ENCODE assay signal across 18 cellular contexts in the genomic region with DNA sequence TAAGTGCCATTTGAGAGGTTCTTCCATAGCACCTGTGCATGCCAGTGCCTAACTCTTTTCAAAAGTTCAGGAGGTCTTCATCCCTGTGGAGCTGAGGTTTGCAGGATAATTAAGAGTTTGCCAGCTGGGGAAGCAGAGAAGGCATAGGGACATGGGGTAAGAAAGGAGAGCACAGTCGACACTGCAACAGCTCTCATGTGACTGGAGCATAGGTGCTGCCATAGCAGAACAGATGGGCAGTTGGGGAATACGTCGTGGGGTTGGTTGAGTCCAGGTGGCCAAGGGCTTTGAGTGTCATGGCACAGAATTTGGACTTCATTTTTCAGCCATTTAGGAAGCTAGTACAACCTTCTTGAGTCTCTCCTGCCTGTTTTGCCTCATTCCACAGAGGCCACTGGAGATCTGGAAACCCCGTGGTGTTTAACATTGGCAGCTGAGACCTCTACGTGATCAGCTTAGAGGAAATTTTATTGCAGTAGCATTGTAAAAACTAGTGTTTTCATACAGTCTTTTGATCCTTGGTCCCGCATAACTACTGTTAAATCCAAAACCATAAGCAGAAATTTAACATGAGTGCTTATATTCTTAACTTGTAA.
A peak's percentile ranks its signal among the peaks of the same experiment; 100 is the strongest.
DNase-seq lines count a peak whose midpoint lies in the region; ATAC-seq and TF ChIP-seq lines count a peak whose summit lies in the region.
"Had no signal": no experiment of that assay in that cellular context is flagged by ENCODE, and none has a peak within 500 bp of the region (broad histone marks: within the 10 kb centered on the region; RNA-seq: fewer than 3 reads in every experiment).

No MANE protein-coding gene starts in this region.

- H3K9me3 Mint-ChIP-seq in H9: no peaks in the 10 kb centered on the region
- no peaks in the 10 kb centered on the region for H3K9me3 Mint-ChIP-seq in activated naive CD8-positive, alpha-beta T cell treated with anti-CD3 and anti-CD28 coated beads for 36 hours
- no peaks in the 10 kb centered on the region for H3K9me3 Mint-ChIP-seq in natural killer cell treated with Interleukin-12 subunit alpha and Interleukin-12 subunit beta and Interleukin-15 and Interleukin-18, amount 100 ng/mL, for 72 hours
- H3K9me3 Mint-ChIP-seq: IgD-negative memory B cell, T-cell had no signal

- H3K23me2 ChIP-seq in H9 (ENCODE audit: insufficient read length, low read depth, low read length, poor library complexity, severe bottlenecking): no peaks in the 10 kb centered on the region

- H3K4me1 ChIP-seq in H9 (ENCODE audit: insufficient read depth, low read length) (peaks cover 9% of the 10 kb centered on the region; the same call in 1 of the 2 replicates), trophoblast cell (ENCODE audit: control insufficient read depth in 1 of 2, insufficient read depth in 2 of 2, low read length in 2 of 2) (peaks cover 4 to 5% of the 10 kb centered on the region in 2 experiments)
- H3K4me1 ChIP-seq: BLaER1 treated with 17β-estradiol and CSF1 and Interleukin-3, amounts not matched to agents 10 nM and 100 nM; SJSA1 had no signal

- H3K18ac ChIP-seq in H9 (ENCODE audit: insufficient read length, low read depth, low read length): no peak overlapping the region
- H3K18ac ChIP-seq in trophoblast cell (ENCODE audit: low read length): peak overlapping the region; percentile 56

- no peak overlapping the region for H3K23ac ChIP-seq in H9 (ENCODE audit: insufficient read length, low read depth, low read length)
- no peak overlapping the region for H3K23ac ChIP-seq in trophoblast cell (ENCODE audit: low read length)

- no peak overlapping the region for H3K56ac ChIP-seq in H9 (ENCODE audit: insufficient read length, low read depth, low read length)

- whole genome bisulfite sequencing in H9 (ENCODE audit: extremely low coverage, insufficient read length, low lambda C conversion rate): no CpG with 5 or more reads among the region's 6 CpGs
- WGBS in trophoblast cell (ENCODE audit: extremely low coverage, insufficient coverage, insufficient read length): no CpG with 5 or more reads among the region's 6 CpGs

- H3K79me2 ChIP-seq in H9 (ENCODE audit: insufficient read depth, low read length) (peaks cover 7% of the 10 kb centered on the region; the same call in 1 of the 2 replicates), trophoblast cell (ENCODE audit: control insufficient read depth, insufficient read depth, low read length, poor library complexity) (peaks cover 6% of the 10 kb centered on the region)

- intact Hi-C loops in Right ventricle myocardium superior (cut with DNase I): no loop called here

- no peak overlapping the region for H3K14ac ChIP-seq in H9 (ENCODE audit: insufficient read depth, low read length)
- H3K14ac ChIP-seq in trophoblast cell (ENCODE audit: low read length): no peak overlapping the region

- peaks cover 2 to 4% of the 10 kb centered on the region in 2 experiments for H3K36me3 ChIP-seq in trophoblast cell (ENCODE audit: control insufficient read depth in 1 of 2, insufficient read depth in 2 of 2, low read length in 2 of 2)

- H3K4ac ChIP-seq in H9 (ENCODE audit: low read depth, low read length): no peak overlapping the region
- peak overlapping the region; percentile 90 for H3K4ac ChIP-seq in trophoblast cell (ENCODE audit: low read depth, low read length)

- H3K4me1 Mint-ChIP-seq in H9: peaks cover 42 to 52% of the 10 kb centered on the region in 2 experiments
- H3K4me1 Mint-ChIP-seq in activated naive CD8-positive, alpha-beta T cell treated with anti-CD3 and anti-CD28 coated beads for 36 hours: no peaks in the 10 kb centered on the region
- H3K4me1 Mint-ChIP-seq in natural killer cell treated with Interleukin-12 subunit alpha and Interleukin-12 subunit beta and Interleukin-15 and Interleukin-18, amount 100 ng/mL, for 72 hours (ENCODE audit: low read depth in 2 of 2): peaks cover 0 to 10% of the 10 kb centered on the region in 2 donors

- H3K9me3 ChIP-seq in H9 (ENCODE audit: control insufficient read depth, low read depth, low read length): no peaks in the 10 kb centered on the region
- no peaks in the 10 kb centered on the region for H3K9me3 ChIP-seq in trophoblast cell (ENCODE audit: insufficient read depth, low read depth, low read length)
- H3K9me3 ChIP-seq: BLaER1 treated with 17β-estradiol and CSF1 and Interleukin-3, amounts not matched to agents 10 nM and 100 nM; SJSA1 had no signal

- TF ChIP-seq CTCF in H9 (conservative IDR thresholded peaks at IDR 0.05) (no peak), coronary artery (IDR thresholded peaks at IDR 0.05) (no peak)

- H4K12ac ChIP-seq in trophoblast cell (ENCODE audit: low read depth, low read length): no peak overlapping the region

- no peak overlapping the region for H2BK20ac ChIP-seq in H9 (ENCODE audit: low read depth, low read length, poor library complexity, severe bottlenecking)

- ATAC-seq in natural killer cell treated with Interleukin-12 subunit alpha and Interleukin-12 subunit beta and Interleukin-15 and Interleukin-18, amount 100 ng/mL, for 72 hours: no peak
- ATAC-seq in Right ventricle myocardium superior (ENCODE audit: poor library complexity): no peak
- ATAC-seq: T-cell had no signal

- H3K27me3 ChIP-seq in H9 (ENCODE audit: insufficient read depth, low read length): no peaks in the 10 kb centered on the region
- H3K27me3 ChIP-seq in trophoblast cell (ENCODE audit: insufficient read depth, low read length): no peaks in the 10 kb centered on the region
- H3K27me3 ChIP-seq: BLaER1 treated with 17β-estradiol and CSF1 and Interleukin-3, amounts not matched to agents 10 nM and 100 nM; SJSA1 had no signal

- H2BK15ac ChIP-seq in H9 (ENCODE audit: low read depth, low read length): no peak overlapping the region

- H3K4me3 ChIP-seq in coronary artery (no peak overlapping the region), trophoblast cell (ENCODE audit: low read depth, low read length) (no peak overlapping the region)
- H3K4me3 ChIP-seq: BLaER1 treated with 17β-estradiol and CSF1 and Interleukin-3, amounts not matched to agents 10 nM and 100 nM; SJSA1 had no signal

- H3K36me3 Mint-ChIP-seq in H9 (ENCODE audit: insufficient read depth in 1 of 3, low read depth in 3 of 3): peaks cover 0 to 8% (median 4%) of the 10 kb centered on the region in 3 experiments; a peak in 2 of 7 replicates
- no peaks in the 10 kb centered on the region for H3K36me3 Mint-ChIP-seq in activated naive CD8-positive, alpha-beta T cell treated with anti-CD3 and anti-CD28 coated beads for 36 hours
- H3K36me3 Mint-ChIP-seq in natural killer cell treated with Interleukin-12 subunit alpha and Interleukin-12 subunit beta and Interleukin-15 and Interleukin-18, amount 100 ng/mL, for 72 hours: no peaks in the 10 kb centered on the region
- H3K36me3 Mint-ChIP-seq: T-cell had no signal

- H2AK5ac ChIP-seq in H9 (ENCODE audit: insufficient read length, low read length): no peak overlapping the region
- H2AK5ac ChIP-seq in trophoblast cell (ENCODE audit: low read length): no peak overlapping the region

- H2BK12ac ChIP-seq in H9 (ENCODE audit: insufficient read length, low read depth, low read length): no peak overlapping the region
- H2BK12ac ChIP-seq in trophoblast cell (ENCODE audit: low read length): no peak overlapping the region

- H3K27me3 Mint-ChIP-seq in H9 (ENCODE audit: low read depth): no peaks in the 10 kb centered on the region
- no peaks in the 10 kb centered on the region for H3K27me3 Mint-ChIP-seq in activated naive CD8-positive, alpha-beta T cell treated with anti-CD3 and anti-CD28 coated beads for 36 hours
- no peaks in the 10 kb centered on the region for H3K27me3 Mint-ChIP-seq in natural killer cell treated with Interleukin-12 subunit alpha and Interleukin-12 subunit beta and Interleukin-15 and Interleukin-18, amount 100 ng/mL, for 72 hours
- H3K27me3 Mint-ChIP-seq: IgD-negative memory B cell, T-cell had no signal

- H3K79me1 ChIP-seq in H9 (ENCODE audit: insufficient read depth, low read depth, low read length, poor library complexity, severe bottlenecking): no peaks in the 10 kb centered on the region
- H3K79me1 ChIP-seq in trophoblast cell (ENCODE audit: low read length): no peaks in the 10 kb centered on the region

- no peak overlapping the region for H2AFZ ChIP-seq in H9 (ENCODE audit: low read length)
- H2AFZ ChIP-seq in trophoblast cell (ENCODE audit: insufficient read depth, low read length, poor library complexity): no peak overlapping the region

- DNase-seq in H9: no peak
- DNase-seq in NCI-H524 (lab: John Stamatoyannopoulos, UW): peak; percentile 66 to 85
- no peak for DNase-seq in coronary artery (ENCODE audit: low spot score)
- DNase-seq in trophoblast cell: peak in 1 of 2 donors; percentile 59
- DNase-seq in occipital lobe (lab: John Stamatoyannopoulos, UW): no peak
- no peak for DNase-seq in activated naive CD8-positive, alpha-beta T cell treated with anti-CD3 and anti-CD28 coated beads for 36 hours
- DNase-seq in natural killer cell treated with Interleukin-12 subunit alpha and Interleukin-12 subunit beta and Interleukin-15 and Interleukin-18, amount 100 ng/mL, for 72 hours (ENCODE audit: low spot score): no peak
- DNase-seq in Right ventricle myocardium superior: no peak
- DNase-seq: MV-4-11, NCI-H1436, NCI-H2081, NCI-H2227 treated with DMSO at 0.1 percent for 48 hours, NCI-H526 treated with DMSO at 0.1 percent for 48 hours, RPMI8226, T-cell had no signal

- no peak overlapping the region for H4K5ac ChIP-seq in H9 (ENCODE audit: insufficient read length, low read depth, low read length)

- no peak overlapping the region for H4K8ac ChIP-seq in H9 (replicated peaks; ENCODE audit: insufficient read length, low read depth, low read length)
- no peak overlapping the region for H4K8ac ChIP-seq in trophoblast cell (ENCODE audit: low read depth, low read length)

- no peak overlapping the region for H3T11ph ChIP-seq in H9 (ENCODE audit: low read length)

- H3K27ac ChIP-seq in H9 (ENCODE audit: insufficient read length, low read depth, low read length) (no peak overlapping the region), coronary artery (peak overlapping the region; percentile 51 to 65), trophoblast cell (ENCODE audit: low read depth, low read length) (no peak overlapping the region)
- H3K27ac ChIP-seq: BLaER1 treated with 17β-estradiol and CSF1 and Interleukin-3, amounts not matched to agents 10 nM and 100 nM; SJSA1 had no signal

- no peak overlapping the region for H4K91ac ChIP-seq in H9 (ENCODE audit: insufficient read length, low read depth, low read length)
- no peak overlapping the region for H4K91ac ChIP-seq in trophoblast cell (ENCODE audit: low read depth, low read length)

- no peak overlapping the region for H3K4me3 Mint-ChIP-seq in H9
- H3K4me3 Mint-ChIP-seq in activated naive CD8-positive, alpha-beta T cell treated with anti-CD3 and anti-CD28 coated beads for 36 hours: no peak overlapping the region
- H3K4me3 Mint-ChIP-seq in natural killer cell treated with Interleukin-12 subunit alpha and Interleukin-12 subunit beta and Interleukin-15 and Interleukin-18, amount 100 ng/mL, for 72 hours: no peak overlapping the region
- H3K4me3 Mint-ChIP-seq: IgD-negative memory B cell, T-cell had no signal

- H2BK5ac ChIP-seq in H9 (ENCODE audit: insufficient read length, low read length) (no peak overlapping the region), trophoblast cell (ENCODE audit: low read depth, low read length, poor library complexity) (no peak overlapping the region)

- no peak overlapping the region for H2BK120ac ChIP-seq in H9 (ENCODE audit: low read depth, low read length, poor library complexity, severe bottlenecking)
- H2BK120ac ChIP-seq in trophoblast cell (ENCODE audit: insufficient read depth, low read length, poor library complexity): no peak overlapping the region

- H3K27ac Mint-ChIP-seq in H9: peak overlapping the region; percentile 11 to 90 (median 54); a peak in 6 of 7 replicates
- no peak overlapping the region for H3K27ac Mint-ChIP-seq in activated naive CD8-positive, alpha-beta T cell treated with anti-CD3 and anti-CD28 coated beads for 36 hours
- H3K27ac Mint-ChIP-seq in natural killer cell treated with Interleukin-12 subunit alpha and Interleukin-12 subunit beta and Interleukin-15 and Interleukin-18, amount 100 ng/mL, for 72 hours: peak overlapping the region in 1 of 2 donors; percentile 5
- H3K27ac Mint-ChIP-seq: IgD-negative memory B cell, T-cell had no signal

- H3K9ac ChIP-seq in H9 (ENCODE audit: extremely low read depth, insufficient read length, low read length) (no peak overlapping the region), trophoblast cell (ENCODE audit: low read length) (no peak overlapping the region)
- H3K9ac ChIP-seq: BLaER1 treated with 17β-estradiol and CSF1 and Interleukin-3, amounts not matched to agents 10 nM and 100 nM had no signal

- H4K20me1 ChIP-seq in H9 (ENCODE audit: control insufficient read depth, insufficient read depth, insufficient read length): no peaks in the 10 kb centered on the region

- H3K4me2 ChIP-seq in H9 (ENCODE audit: insufficient read depth, insufficient read length, low read length) (no peak overlapping the region), trophoblast cell (ENCODE audit: low read length) (no peak overlapping the region)
- H3K4me2 ChIP-seq: BLaER1 treated with 17β-estradiol and CSF1 and Interleukin-3, amounts not matched to agents 10 nM and 100 nM had no signal

Comparison
In these comparisons a context has a peak if more than half of its experiments do, and no peak if none do; other contexts are left out.
1. DNase-seq: peak in NCI-H524 (2 of 2); none in H9 (single experiment), coronary artery (single experiment), occipital lobe (single experiment), activated naive CD8-positive, alpha-beta T cell treated with anti-CD3 and anti-CD28 coated beads for 36 hours (single experiment), natural killer cell treated with Interleukin-12 subunit alpha and Interleukin-12 subunit beta and Interleukin-15 and Interleukin-18, amount 100 ng/mL, for 72 hours (single experiment) and Right ventricle myocardium superior (single experiment).
2. H3K27ac ChIP-seq: peak in coronary artery (2 of 2); none in H9 (single experiment) and trophoblast cell (single experiment).